ENCODE assay signal across 24 cellular contexts in genomic region chr5:67141644-67142043, GRCh38. TPM values are rescaled to one million over a fixed set of nuclear protein-coding genes. Genes with fewer than 3 reads are reported as not detected.
A peak's percentile ranks its signal among the peaks of the same experiment; 100 is the strongest.
DNase-seq lines count a peak whose midpoint lies in the region; ATAC-seq, FAIRE-seq and TF ChIP-seq lines count a peak whose summit lies in the region.
"Had no signal": no experiment of that assay in that cellular context is flagged by ENCODE, and none has a peak within 500 bp of the region (broad histone marks: within the 10 kb centered on the region; RNA-seq: fewer than 3 reads in every experiment).

No MANE protein-coding gene starts in this region.

- H3K27ac Mint-ChIP-seq in activated naive CD8-positive, alpha-beta T cell treated with anti-CD3 and anti-CD28 coated beads, Interleukin-2, amount 50 U/mL, for 24 hours: no peak overlapping the region

- no peak overlapping the region for H3K9ac ChIP-seq in endothelial cell of umbilical vein (replicated peaks; ENCODE audit: extremely low read depth, insufficient read depth, low read length)
- H3K9ac ChIP-seq: GM23248 had no signal

- FAIRE-seq in endothelial cell of umbilical vein (lab: Jason Lieb, UNC): no peak
- FAIRE-seq: G401.6, K562 had no signal

- H3K4me3 ChIP-seq in endothelial cell of umbilical vein (replicated peaks in 1 of 3; ENCODE audit: insufficient read depth in 1 of 3, low read depth in 1 of 3, low read length in 3 of 3) (no peak overlapping the region), esophagus squamous epithelium (no peak overlapping the region)
- H3K4me3 ChIP-seq: GM23248, K562, SK-N-MC had no signal

- no peaks in the 10 kb centered on the region for H4K20me1 ChIP-seq in endothelial cell of umbilical vein (replicated peaks; ENCODE audit: control insufficient read depth, extremely low read depth, insufficient read depth, low read length)

- no peaks in the 10 kb centered on the region for H3K4me1 Mint-ChIP-seq in activated naive CD8-positive, alpha-beta T cell treated with anti-CD3 and anti-CD28 coated beads, Interleukin-2, amount 50 U/mL, for 24 hours

- no peak overlapping the region for H2AFZ ChIP-seq in endothelial cell of umbilical vein (ENCODE audit: low read depth, low read length)
- H2AFZ ChIP-seq: GM23248 had no signal

- no peaks in the 10 kb centered on the region for H3K79me2 ChIP-seq in endothelial cell of umbilical vein (ENCODE audit: control insufficient read depth, insufficient read depth, low read length)

- H3K27ac ChIP-seq in endothelial cell of umbilical vein (ENCODE audit: insufficient read depth, low read depth, low read length) (no peak overlapping the region), esophagus squamous epithelium (no peak overlapping the region)
- H3K27ac ChIP-seq: GM23248, RWPE1, SK-N-MC had no signal

- no peaks in the 10 kb centered on the region for H3K9me3 Mint-ChIP-seq in activated naive CD8-positive, alpha-beta T cell treated with anti-CD3 and anti-CD28 coated beads, Interleukin-2, amount 50 U/mL, for 24 hours

- TF ChIP-seq CTCF in endothelial cell of umbilical vein (IDR thresholded peaks at IDR 0.05; ENCODE audit: extremely low read depth in 1 of 2, insufficient read depth in 1 of 2, low read depth in 1 of 2, low read length in 2 of 2) (no peak), esophagus squamous epithelium (IDR thresholded peaks at IDR 0.05) (no peak)

- no peak overlapping the region for H3K4me3 Mint-ChIP-seq in activated naive CD8-positive, alpha-beta T cell treated with anti-CD3 and anti-CD28 coated beads, Interleukin-2, amount 50 U/mL, for 24 hours

- intact Hi-C loops in endothelial cell of umbilical vein (cut with micrococcal nuclease) (no loop called here), esophagus squamous epithelium (cut with DNase I) (no loop called here)

- H3K36me3 ChIP-seq in endothelial cell of umbilical vein (ENCODE audit: control insufficient read depth in 2 of 2, extremely low read depth in 1 of 2, insufficient read depth in 2 of 2, low read length in 2 of 2): peaks cover 38 to 43% of the 10 kb centered on the region in 2 experiments
- peaks cover 30 to 100% (median 37%) of the 10 kb centered on the region in 3 donors for H3K36me3 ChIP-seq in esophagus squamous epithelium

- CTCF ChIA-PET in endothelial cell of umbilical vein (lab: Charles Lee): no interaction called here

- peaks cover 12% of the 10 kb centered on the region for H3K36me3 Mint-ChIP-seq in activated naive CD8-positive, alpha-beta T cell treated with anti-CD3 and anti-CD28 coated beads, Interleukin-2, amount 50 U/mL, for 24 hours (ENCODE audit: low read depth)

- dilution Hi-C loops in endothelial cell of umbilical vein (cut with MboI; ENCODE audit: extremely low pct_ligation_motif_present, low sequenced_read_pairs): no loop called here

- no TSS peak for BruUV-seq in endothelial cell of umbilical vein (replicated peaks; lab: Mats Ljungman, UMichigan)

- no peak overlapping the region for H3K4me2 ChIP-seq in endothelial cell of umbilical vein (ENCODE audit: insufficient read depth, low read length)

- H3K9me3 ChIP-seq in endothelial cell of umbilical vein (replicated peaks; ENCODE audit: control insufficient read depth, insufficient read depth, low read length) (no peaks in the 10 kb centered on the region), esophagus squamous epithelium (no peaks in the 10 kb centered on the region)

- no peak for ATAC-seq in GM21576 (IDR thresholded peaks at IDR 0.05; ENCODE audit: unreplicated experiment)
- ATAC-seq in activated naive CD8-positive, alpha-beta T cell treated with anti-CD3 and anti-CD28 coated beads, Interleukin-2, amount 50 U/mL, for 24 hours: no peak
- ATAC-seq: K562 had no signal

- H3K27me3 Mint-ChIP-seq in activated naive CD8-positive, alpha-beta T cell treated with anti-CD3 and anti-CD28 coated beads, Interleukin-2, amount 50 U/mL, for 24 hours: no peaks in the 10 kb centered on the region

- POLR2A ChIA-PET in endothelial cell of umbilical vein (lab: Charles Lee): no interaction called here

- H3K9me1 ChIP-seq in endothelial cell of umbilical vein (replicated peaks; ENCODE audit: control insufficient read depth, extremely low read depth, insufficient read depth, low read length): no peaks in the 10 kb centered on the region

- TF ChIP-seq POLR2A in endothelial cell of umbilical vein (IDR thresholded peaks at IDR 0.05; ENCODE audit: low read depth, low read length): no peak
- no peak for TF ChIP-seq POLR2A in esophagus squamous epithelium (IDR thresholded peaks at IDR 0.05)

- no peaks in the 10 kb centered on the region for H3K4me1 ChIP-seq in endothelial cell of umbilical vein (ENCODE audit: control insufficient read depth, extremely low read depth, insufficient read depth, low read length)
- no peaks in the 10 kb centered on the region for H3K4me1 ChIP-seq in esophagus squamous epithelium

- peak in 2 of 3 experiments; percentile 22 to 62 for DNase-seq in NCI-H1417 (lab: John Stamatoyannopoulos, UW)
- no peak for DNase-seq in NCI-H1417 treated with DMSO at 0.1 percent for 48 hours (lab: John Stamatoyannopoulos, UW)
- peak; percentile 65 for DNase-seq in NCI-H2029 treated with DMSO at 0.1 percent for 48 hours (lab: John Stamatoyannopoulos, UW)
- peak; percentile 56 for DNase-seq in NCI-H774 (lab: John Stamatoyannopoulos, UW)
- peak; percentile 29 for DNase-seq in endothelial cell of umbilical vein (ENCODE audit: low read depth, low spot score)
- DNase-seq in esophagus squamous epithelium (lab: John Stamatoyannopoulos, UW): no peak
- no peak for DNase-seq in activated naive CD8-positive, alpha-beta T cell treated with anti-CD3 and anti-CD28 coated beads, Interleukin-2, amount 50 U/mL, for 24 hours
- DNase-seq: Calu3, GM23248, H7, MV-4-11, NCI-H1105, NCI-H1694 treated with DMSO at 0.1 percent for 48 hours, NCI-H2171 treated with DMSO at 0.1 percent for 48 hours, NCI-H446 treated with DMSO at 0.1 percent for 48 hours, NCI-H82, SIG-M5 had no signal

- H3K27me3 ChIP-seq in endothelial cell of umbilical vein (ENCODE audit: control insufficient read depth in 2 of 2, insufficient read depth in 2 of 2, low read length in 2 of 2) (no peaks in the 10 kb centered on the region), esophagus squamous epithelium (no peaks in the 10 kb centered on the region)

TF ChIP-seq in endothelial cell of umbilical vein, 7 proteins besides CTCF, POLR2A, EP300 and RAD21:
- TF ChIP-seq MYC (IDR thresholded peaks at IDR 0.05; ENCODE audit: low read depth, low read length): no peak

RNA-seq across cellular contexts. Expression of gene CD180, which starts 55.0 kb away (rescaled TPM):
- not detected in 2 replicates for total RNA-seq in endothelial cell of umbilical vein
- not detected in 2 replicates for polyA plus RNA-seq in endothelial cell of umbilical vein
- not detected in 2 replicates for polyA plus RNA-seq in endothelial cell of umbilical vein (2011; cell fraction: cytosol; rRNA removed)
- not detected in 2 replicates for polyA plus RNA-seq in endothelial cell of umbilical vein (2011; cell fraction: nucleus; rRNA removed)
- polyA plus RNA-seq in endothelial cell of umbilical vein (2012): not detected in 2 replicates
- polyA minus RNA-seq in endothelial cell of umbilical vein: not detected in 2 replicates
- not detected for polyA minus RNA-seq in endothelial cell of umbilical vein (2011; cell fraction: cytosol; rRNA and poly(A)+ RNA removed)
- not detected in 2 replicates for polyA minus RNA-seq in endothelial cell of umbilical vein (2011; cell fraction: nucleus; rRNA and poly(A)+ RNA removed)
- total RNA-seq in esophagus squamous epithelium: 1 to 10 TPM in 1 of 4 donors, under 1 TPM in 2, not detected in 1; 0.13 to 1.3 (median 0.95) TPM
- total RNA-seq: Calu3, GM23248, H7, LHCN-M2 had no signal
- polyA plus RNA-seq: BJ, GM23248 had no signal

Comparison
In these comparisons a context has a peak if more than half of its experiments do, and no peak if none do; other contexts are left out.
1. DNase-seq: peak in NCI-H1417 (2 of 3), NCI-H2029 treated with DMSO at 0.1 percent for 48 hours (single experiment), NCI-H774 (single experiment) and endothelial cell of umbilical vein (single experiment); none in NCI-H1417 treated with DMSO at 0.1 percent for 48 hours (single experiment), esophagus squamous epithelium (single experiment) and activated naive CD8-positive, alpha-beta T cell treated with anti-CD3 and anti-CD28 coated beads, Interleukin-2, amount 50 U/mL, for 24 hours (single experiment).